In the genomic region with DNA sequence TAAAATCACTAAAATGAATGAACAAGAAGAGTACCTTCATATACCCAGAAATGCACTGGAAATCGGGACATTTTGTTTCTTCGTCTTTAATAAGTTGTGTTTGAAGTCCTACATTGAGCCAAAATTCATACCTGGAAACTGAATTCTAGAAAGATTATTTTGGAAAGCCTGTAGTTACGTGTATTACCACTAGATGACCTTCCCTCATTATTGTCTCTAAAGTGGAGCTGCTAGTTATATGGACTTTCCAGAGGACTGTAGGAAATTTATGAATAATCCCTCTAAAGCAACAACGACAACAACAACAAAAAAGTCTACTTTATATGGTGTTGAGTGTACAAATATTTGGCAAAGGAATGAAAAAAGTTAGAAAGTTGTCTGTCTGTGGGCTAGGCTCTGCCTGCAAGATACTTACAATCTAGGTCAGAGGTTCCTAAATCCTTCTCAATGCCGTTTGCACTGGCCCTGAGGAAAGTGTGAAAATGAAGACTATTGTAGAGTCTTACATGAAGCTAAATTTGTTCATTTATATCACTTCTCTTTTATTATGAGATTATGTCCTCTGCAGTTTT, we compare ENCODE assay signal across 9 cellular contexts.
A peak's percentile ranks its signal among the peaks of the same experiment; 100 is the strongest.
DNase-seq lines count a peak whose midpoint lies in the region; ATAC-seq, FAIRE-seq and TF ChIP-seq lines count a peak whose summit lies in the region.
"Had no signal": no experiment of that assay in that cellular context is flagged by ENCODE, and none has a peak within 500 bp of the region (broad histone marks: within the 10 kb centered on the region; RNA-seq: fewer than 3 reads in every experiment).

No MANE protein-coding gene starts in this region.

- BruUV-seq in HCT116 (replicated peaks; lab: Mats Ljungman, UMichigan) (no TSS peak), HepG2 (replicated peaks; lab: Mats Ljungman, UMichigan) (no TSS peak)

- no peaks in the 10 kb centered on the region for H3K9me2 ChIP-seq in HCT116 (ENCODE audit: insufficient read depth)

- DNase-seq in AG09319 (ENCODE audit: extremely low read depth, low read depth) (no peak), HCT116 (ENCODE audit: low read depth, low spot score) (no peak), amniotic epithelial cell (ENCODE audit: low read depth) (peak; percentile 19), HepG2 (ENCODE audit: low spot score) (peak; percentile 10), SHP77 (lab: John Stamatoyannopoulos, UW) (no peak)
- DNase-seq in activated naive CD4-positive, alpha-beta T cell treated with anti-CD3 and anti-CD28 coated beads, Interleukin-2, amount 50 U/mL, for 72 hours (ENCODE audit: low spot score in 2 of 2) = no peak

- H4K20me1 ChIP-seq in HCT116 (ENCODE audit: insufficient read depth) (no peaks in the 10 kb centered on the region), HepG2 (ENCODE audit: insufficient read depth, low read length) (no peaks in the 10 kb centered on the region)

- ATAC-seq in HCT116 = no peak; the same call in 1 of the 2 replicates
- ATAC-seq in HepG2 = no peak
- no peak for ATAC-seq in activated naive CD4-positive, alpha-beta T cell treated with anti-CD3 and anti-CD28 coated beads, Interleukin-2, amount 50 U/mL, for 72 hours
- no peak for ATAC-seq in GM21825 (IDR thresholded peaks at IDR 0.05; ENCODE audit: unreplicated experiment)
- no peak for ATAC-seq in activated T-helper 17 cell treated with anti-CD3 and anti-CD28 coated beads, Interleukin-2, amount 50 U/mL, for 72 hours (replicated peaks)

- FAIRE-seq in HepG2 (lab: Jason Lieb, UNC) = peak; percentile 4

- TF ChIP-seq RAD21 in HCT116 (IDR thresholded peaks at IDR 0.05; ENCODE audit: low read depth) (peak; percentile 64), HepG2 (CRISPR knock-in tag; IDR thresholded peaks at IDR 0.05) (peak; percentile 28; the same call in 1 of the 2 replicates)

- H3K79me2 ChIP-seq in HCT116 (ENCODE audit: insufficient read depth, low read length) = no peaks in the 10 kb centered on the region
- no peaks in the 10 kb centered on the region for H3K79me2 ChIP-seq in HepG2 (ENCODE audit: insufficient read depth, low read length)

- H3K4me3 Mint-ChIP-seq in activated T-helper 17 cell treated with anti-CD3 and anti-CD28 coated beads, Interleukin-2, amount 50 U/mL, for 72 hours = no peak overlapping the region

- H3K9me3 Mint-ChIP-seq in activated naive CD4-positive, alpha-beta T cell treated with anti-CD3 and anti-CD28 coated beads, Interleukin-2, amount 50 U/mL, for 72 hours = no peaks in the 10 kb centered on the region
- no peaks in the 10 kb centered on the region for H3K9me3 Mint-ChIP-seq in activated T-helper 17 cell treated with anti-CD3 and anti-CD28 coated beads, Interleukin-2, amount 50 U/mL, for 72 hours
- H3K9me3 Mint-ChIP-seq: activated T-helper 2 cell treated with anti-CD3 and anti-CD28 coated beads, Interferon-gamma antibody, Interleukin-2, Interleukin-4, amounts not matched to agents 10 μg/mL and 5 μg/mL and 100 μg/mL, durations not matched to agents 14 hours and 24 hours and 36 hours had no signal

- no peak overlapping the region for H2AFZ ChIP-seq in HCT116 (ENCODE audit: low read depth, low read length, poor library complexity, severe bottlenecking)
- no peak overlapping the region for H2AFZ ChIP-seq in HepG2 (ENCODE audit: low read length)

- H3K4me2 ChIP-seq in HCT116 (ENCODE audit: low read length) (no peak overlapping the region), HepG2 (ENCODE audit: low read depth, low read length) (no peak overlapping the region)

- RAD21 ChIA-PET in HCT116 (lab: Charles Lee; ENCODE audit: low non-redundant PET in 1 of 2, low total read pairs in 2 of 2, uncharacterized antibody in 2 of 2, unreplicated experiment in 2 of 2) = no interaction called here

- TF ChIP-seq CTCF in AG09319 (IDR thresholded peaks at IDR 0.05; ENCODE audit: low read depth, low read length) (peak; percentile 61), HCT116 (IDR thresholded peaks at IDR 0.05 in 2 of 3, conservative IDR thresholded peaks at IDR 0.05 in 1 of 3; ENCODE audit: borderline replicate concordance in 1 of 3, insufficient read depth in 1 of 3, low read depth in 2 of 3, low read length in 2 of 3) (peak; percentile 42 to 65 (median 54); a peak in 5 of 6 replicates), HepG2 (CRISPR knock-in tag; IDR thresholded peaks at IDR 0.05) (peak; percentile 63)

- no peaks in the 10 kb centered on the region for H3K4me1 Mint-ChIP-seq in activated T-helper 17 cell treated with anti-CD3 and anti-CD28 coated beads, Interleukin-2, amount 50 U/mL, for 72 hours

- intact Hi-C loops in HCT116 (cut with micrococcal nuclease) = loop anchor here (5.0 to 10.0 kb wide), 2 partner anchors 157 to 191 kb away; no protein-coding TSS in a partner anchor
- intact Hi-C loops in HepG2 (cut with micrococcal nuclease; ENCODE audit: unreplicated experiment) = loop anchor here (1.0 to 10.0 kb wide), 3 partner anchors 76 to 226 kb away; no protein-coding TSS in a partner anchor

- POLR2A ChIA-PET in HCT116 (lab: Charles Lee) = no interaction called here
- POLR2A ChIA-PET in HepG2 (lab: Yijun Ruan, JAX) = no interaction called here

- H3K27me3 ChIP-seq in HCT116 (ENCODE audit: insufficient read depth, low read length) (no peaks in the 10 kb centered on the region), HepG2 (ENCODE audit: control insufficient read depth in 1 of 2, insufficient read depth in 2 of 2, low read length in 2 of 2) (no peaks in the 10 kb centered on the region)

- H3K27ac Mint-ChIP-seq in activated naive CD4-positive, alpha-beta T cell treated with anti-CD3 and anti-CD28 coated beads, Interleukin-2, amount 50 U/mL, for 72 hours = no peak overlapping the region
- H3K27ac Mint-ChIP-seq in activated T-helper 17 cell treated with anti-CD3 and anti-CD28 coated beads, Interleukin-2, amount 50 U/mL, for 72 hours = no peak overlapping the region
- H3K27ac Mint-ChIP-seq: activated T-helper 2 cell treated with anti-CD3 and anti-CD28 coated beads, Interferon-gamma antibody, Interleukin-2, Interleukin-4, amounts not matched to agents 10 μg/mL and 5 μg/mL and 100 μg/mL, durations not matched to agents 14 hours and 24 hours and 36 hours had no signal

- TF ChIP-seq POLR2A in HCT116 (IDR thresholded peaks at IDR 0.05; ENCODE audit: borderline replicate concordance, extremely low read depth, insufficient read depth, insufficient read length) (no peak), HepG2 (IDR thresholded peaks at IDR 0.05; ENCODE audit: insufficient read depth in 1 of 2, low read depth in 2 of 2, low read length in 2 of 2) (no peak)

- WGBS in HepG2 (ENCODE audit: low lambda C conversion rate) = 10% methylated on average over 5 of the region's 5 CpGs

- H3K9ac ChIP-seq in HCT116 (ENCODE audit: low read length) (no peak overlapping the region), HepG2 (ENCODE audit: insufficient read depth, low read depth, low read length) (no peak overlapping the region)

- H3K36me3 ChIP-seq in HCT116 (ENCODE audit: control insufficient read depth in 1 of 2, insufficient read depth in 2 of 2, low read length in 2 of 2) = no peaks in the 10 kb centered on the region
- H3K36me3 ChIP-seq in HepG2 (replicated peaks in 1 of 2; ENCODE audit: control insufficient read depth in 1 of 2, insufficient read depth in 2 of 2, low read length in 2 of 2) = no peaks in the 10 kb centered on the region

- no peaks in the 10 kb centered on the region for H3K9me3 ChIP-seq in HCT116 (ENCODE audit: control insufficient read depth in 1 of 2, insufficient read depth in 1 of 2, low read depth in 1 of 2, low read length in 2 of 2)
- H3K9me3 ChIP-seq in HepG2 (ENCODE audit: low read length) = no peaks in the 10 kb centered on the region

- H3K4me1 ChIP-seq in HCT116 (ENCODE audit: control insufficient read depth in 1 of 2, insufficient read depth in 2 of 2, low read length in 2 of 2) (peaks cover 10 to 14% of the 10 kb centered on the region in 2 experiments; a peak in 3 of 4 replicates), HepG2 (ENCODE audit: insufficient read depth, low read length) (no peaks in the 10 kb centered on the region)

- H3K36me3 Mint-ChIP-seq in activated naive CD4-positive, alpha-beta T cell treated with anti-CD3 and anti-CD28 coated beads, Interleukin-2, amount 50 U/mL, for 72 hours = no peaks in the 10 kb centered on the region
- H3K36me3 Mint-ChIP-seq in activated T-helper 17 cell treated with anti-CD3 and anti-CD28 coated beads, Interleukin-2, amount 50 U/mL, for 72 hours (ENCODE audit: low read depth) = no peaks in the 10 kb centered on the region

- H3K27me3 Mint-ChIP-seq in activated T-helper 17 cell treated with anti-CD3 and anti-CD28 coated beads, Interleukin-2, amount 50 U/mL, for 72 hours = peaks cover 29% of the 10 kb centered on the region

- in situ Hi-C loops in HepG2 (cut with HindIII; ENCODE audit: extremely low pct_ligation_motif_present, low pct_unique_long_range_greater_than_20kb) = loop anchor here (10.0 kb wide), 1 partner anchor 159 kb away; no protein-coding TSS in a partner anchor

- no peak overlapping the region for H3K27ac ChIP-seq in HCT116 (ENCODE audit: low read depth, low read length)
- H3K27ac ChIP-seq in HepG2 (ENCODE audit: extremely low read length, insufficient read depth, low read length) = no peak overlapping the region

- CTCF ChIA-PET in HCT116 (lab: Charles Lee) = interaction anchor here (0.8 to 1.8 kb wide), 9 partner anchors 10 to 580 kb away, joined by 3 to 10 read pairs (median 3); no protein-coding TSS in a partner anchor
- CTCF ChIA-PET in HepG2 (lab: Yijun Ruan, JAX; ENCODE audit: low intra/inter-chr PET ratio, low total read pairs) = interaction anchor here (0.8 to 2.1 kb wide), 2 partner anchors 76 to 155 kb away, joined by 3 to 30 read pairs; no protein-coding TSS in a partner anchor

- H3K4me3 ChIP-seq in HCT116 (replicated peaks in 1 of 2; ENCODE audit: low read depth in 1 of 2, low read length in 2 of 2) = no peak overlapping the region
- H3K4me3 ChIP-seq in HepG2 (replicated peaks in 1 of 3; ENCODE audit: insufficient read depth in 1 of 3, low read depth in 2 of 3, low read length in 3 of 3) = no peak overlapping the region

- TF ChIP-seq EP300 in HepG2 (IDR thresholded peaks at IDR 0.05; ENCODE audit: low read depth in 2 of 2, low read length in 2 of 2) (no peak), HepG2 (CRISPR knock-in tag; IDR thresholded peaks at IDR 0.05; ENCODE audit: borderline replicate concordance) (no peak)

TF ChIP-seq in HCT116, 20 proteins besides CTCF, POLR2A, EP300 and RAD21:
- TF ChIP-seq ATF3 (IDR thresholded peaks at IDR 0.05) (no peak), JUND (IDR thresholded peaks at IDR 0.05) (no peak)

Comparison
In these comparisons a context has a peak if more than half of its experiments do, and no peak if none do; other contexts are left out.
1. DNase-seq: peak in amniotic epithelial cell (single experiment) and HepG2 (single experiment); none in AG09319 (single experiment), HCT116 (single experiment), activated naive CD4-positive, alpha-beta T cell treated with anti-CD3 and anti-CD28 coated beads, Interleukin-2, amount 50 U/mL, for 72 hours (0 of 2) and SHP77 (0 of 2).
2. Peak in every context shown above with its lines, with median percentiles within 50 percentile points of each other: CTCF ChIP-seq.